ENCODE assay signal across 30 cellular contexts in genomic region chr9:69018688-69019087, GRCh38. TPM values are rescaled to one million over a fixed set of nuclear protein-coding genes. Genes with fewer than 3 reads are reported as not detected.
DNase-seq lines count a peak whose midpoint lies in the region; ATAC-seq and TF ChIP-seq lines count a peak whose summit lies in the region.
"Had no signal": no experiment of that assay in that cellular context is flagged by ENCODE, and none has a peak within 500 bp of the region (broad histone marks: within the 10 kb centered on the region; RNA-seq: fewer than 3 reads in every experiment).

No MANE protein-coding gene starts in this region.

- no peaks in the 10 kb centered on the region for H3K9me3 ChIP-seq in neural cell (ENCODE audit: low read length)
- H3K9me3 ChIP-seq: suprapubic skin, upper lobe of left lung had no signal

- no peak for TF ChIP-seq EP300 in neural cell (conservative IDR thresholded peaks at IDR 0.05; ENCODE audit: poor library complexity, severe bottlenecking)

- H3K9me2 ChIP-seq in neural cell (ENCODE audit: insufficient read depth, low read length), result no peaks in the 10 kb centered on the region

- no peak overlapping the region for H3K4me3 Mint-ChIP-seq in activated naive CD4-positive, alpha-beta T cell treated with anti-CD3 and anti-CD28 coated beads, Interleukin-2, amount 50 U/mL, for 24 hours
- H3K4me3 Mint-ChIP-seq: activated naive CD8-positive, alpha-beta T cell treated with anti-CD3 and anti-CD28 coated beads, Interleukin-2, amount 50 U/mL, for 24 hours; neural crest cell; stimulated activated naive B cell treated with anti-CD40 and anti-IgM and Interleukin-4, amounts not matched to agents 10 μg/mL and 1 μg/mL and 100 μg/mL, for 72 hours had no signal

- no peak overlapping the region for H3K4me3 ChIP-seq in neural cell (ENCODE audit: low read length)
- H3K4me3 ChIP-seq: cardiac muscle cell, suprapubic skin, upper lobe of left lung had no signal

- H3K27me3 ChIP-seq in neural cell (ENCODE audit: insufficient read depth, low read depth, low read length), result no peaks in the 10 kb centered on the region
- H3K27me3 ChIP-seq: cardiac muscle cell, upper lobe of left lung had no signal

- H2AFZ ChIP-seq in neural cell (ENCODE audit: low read depth, low read length), result no peak overlapping the region
- H2AFZ ChIP-seq: parathyroid adenoma had no signal

- H3K36me3 ChIP-seq in neural cell (ENCODE audit: insufficient read depth, low read length), result no peaks in the 10 kb centered on the region
- H3K36me3 ChIP-seq: cardiac muscle cell, suprapubic skin, upper lobe of left lung had no signal

- H4K20me1 ChIP-seq in neural cell (ENCODE audit: insufficient read depth), result no peaks in the 10 kb centered on the region

- no peak for ATAC-seq in HG03039 (IDR thresholded peaks at IDR 0.05; ENCODE audit: unreplicated experiment)
- ATAC-seq: activated naive CD8-positive, alpha-beta T cell treated with anti-CD3 and anti-CD28 coated beads, Interleukin-2, amount 50 U/mL, for 24 hours; left colon; stimulated activated naive B cell treated with anti-CD40 and anti-IgM and Interleukin-4, amounts not matched to agents 10 μg/mL and 1 μg/mL and 100 μg/mL, for 72 hours had no signal

- H3K9me3 Mint-ChIP-seq in activated naive CD4-positive, alpha-beta T cell treated with anti-CD3 and anti-CD28 coated beads, Interleukin-2, amount 50 U/mL, for 24 hours, result no peaks in the 10 kb centered on the region
- H3K9me3 Mint-ChIP-seq: activated naive CD8-positive, alpha-beta T cell treated with anti-CD3 and anti-CD28 coated beads, Interleukin-2, amount 50 U/mL, for 24 hours; neural crest cell; stimulated activated naive B cell treated with anti-CD40 and anti-IgM and Interleukin-4, amounts not matched to agents 10 μg/mL and 1 μg/mL and 100 μg/mL, for 72 hours had no signal

- H3K27ac Mint-ChIP-seq in activated naive CD4-positive, alpha-beta T cell treated with anti-CD3 and anti-CD28 coated beads, Interleukin-2, amount 50 U/mL, for 24 hours, result peak overlapping the region; percentile 31
- H3K27ac Mint-ChIP-seq: activated naive CD8-positive, alpha-beta T cell treated with anti-CD3 and anti-CD28 coated beads, Interleukin-2, amount 50 U/mL, for 24 hours; stimulated activated naive B cell treated with anti-CD40 and anti-IgM and Interleukin-4, amounts not matched to agents 10 μg/mL and 1 μg/mL and 100 μg/mL, for 72 hours had no signal

- H3F3A ChIP-seq in neural cell (ENCODE audit: insufficient read depth, low read length, poor library complexity, severe bottlenecking), result no peaks in the 10 kb centered on the region

- no peak overlapping the region for H3K4me2 ChIP-seq in neural cell (ENCODE audit: low read length)

- no peak overlapping the region for H3K27ac ChIP-seq in neural cell (ENCODE audit: low read length)
- H3K27ac ChIP-seq: 22Rv1, C4-2B, cardiac muscle cell, parathyroid adenoma, suprapubic skin, upper lobe of left lung had no signal

- H3K79me2 ChIP-seq in neural cell (replicated peaks; ENCODE audit: insufficient read depth, low read length), result no peaks in the 10 kb centered on the region
- H3K79me2 ChIP-seq: parathyroid adenoma had no signal

- no peaks in the 10 kb centered on the region for H3K36me3 Mint-ChIP-seq in activated naive CD4-positive, alpha-beta T cell treated with anti-CD3 and anti-CD28 coated beads, Interleukin-2, amount 50 U/mL, for 24 hours

- peak; percentile 20 for TF ChIP-seq RAD21 in neural cell (conservative IDR thresholded peaks at IDR 0.05)

- H3K9ac ChIP-seq in neural cell (ENCODE audit: low read length), result no peak overlapping the region
- H3K9ac ChIP-seq: parathyroid adenoma had no signal

- peaks cover 26% of the 10 kb centered on the region for H3K4me1 Mint-ChIP-seq in activated naive CD4-positive, alpha-beta T cell treated with anti-CD3 and anti-CD28 coated beads, Interleukin-2, amount 50 U/mL, for 24 hours
- H3K4me1 Mint-ChIP-seq: neural crest cell; stimulated activated naive B cell treated with anti-CD40 and anti-IgM and Interleukin-4, amounts not matched to agents 10 μg/mL and 1 μg/mL and 100 μg/mL, for 72 hours had no signal

- no peaks in the 10 kb centered on the region for H3K27me3 Mint-ChIP-seq in activated naive CD4-positive, alpha-beta T cell treated with anti-CD3 and anti-CD28 coated beads, Interleukin-2, amount 50 U/mL, for 24 hours
- H3K27me3 Mint-ChIP-seq: stimulated activated naive B cell treated with anti-CD40 and anti-IgM and Interleukin-4, amounts not matched to agents 10 μg/mL and 1 μg/mL and 100 μg/mL, for 72 hours had no signal

- peak; percentile 14 for DNase-seq in DMS153 (lab: John Stamatoyannopoulos, UW)
- DNase-seq in DMS153 treated with DMSO at 0.1 percent for 48 hours (lab: John Stamatoyannopoulos, UW; ENCODE audit: unreplicated experiment), result no peak
- DNase-seq in activated naive CD4-positive, alpha-beta T cell treated with Interleukin-2 at 50 U/mL for 16 hours, result no peak
- peak; percentile 78 for DNase-seq in OCI-M1 (lab: John Stamatoyannopoulos, UW)
- DNase-seq in ecto neural progenitor cell (ENCODE audit: low spot score), result no peak
- DNase-seq: activated CD4-positive, CD25-positive, alpha-beta regulatory T cell; activated naive CD8-positive, alpha-beta T cell treated with anti-CD3 and anti-CD28 coated beads, Interleukin-2, amount 50 U/mL, for 24 hours; DMS79 treated with DMSO at 0.1 percent for 48 hours; effector CD8-positive, alpha-beta T cell; GDM1; GOT3; hypothalamus; left colon; mammary epithelial cell; NCI-H2029; NCI-H2227 treated with DMSO at 0.1 percent for 48 hours; SHP77 treated with DMSO at 0.1 percent for 48 hours; small intestine; stimulated activated naive B cell treated with anti-CD40 and anti-IgM and Interleukin-4, amounts not matched to agents 10 μg/mL and 1 μg/mL and 100 μg/mL, for 72 hours; T1000; upper lobe of left lung had no signal

- no peak for TF ChIP-seq CTCF in neural cell (IDR thresholded peaks at IDR 0.05; ENCODE audit: poor library complexity, severe bottlenecking)

TF ChIP-seq in neural cell, 6 proteins besides CTCF, POLR2A, EP300 and RAD21:
- TF ChIP-seq SMC3 (conservative IDR thresholded peaks at IDR 0.05; ENCODE audit: poor library complexity) (no peak), EZH2 (IDR thresholded peaks at IDR 0.05; ENCODE audit: borderline replicate concordance, insufficient read depth, low read length, poor library complexity, severe bottlenecking) (no peak), POLR2AphosphoS5 (IDR thresholded peaks at IDR 0.05) (no peak), REST (IDR thresholded peaks at IDR 0.05; ENCODE audit: borderline replicate concordance) (no peak), TAF1 (IDR thresholded peaks at IDR 0.05; ENCODE audit: low read depth) (no peak), MXI1 (conservative IDR thresholded peaks at IDR 0.05; ENCODE audit: poor library complexity, severe bottlenecking) (no peak)

RNA-seq across cellular contexts. Expression of gene PRKACG, which starts 4.8 kb away (rescaled TPM):
- not detected in 2 replicates for polyA plus RNA-seq in neural cell
- not detected in 2 replicates for polyA minus RNA-seq in neural cell
- polyA plus RNA-seq: mammary epithelial cell, small intestine had no signal

RNA-seq across cellular contexts. Expression of gene FXN, which starts 16.9 kb away (rescaled TPM):
- 3.5 and 7.3 TPM in 2 replicates for polyA plus RNA-seq in neural cell
- 3.4 and 3.7 TPM in 2 replicates for polyA minus RNA-seq in neural cell

Comparison
In these comparisons a context has a peak if more than half of its experiments do, and no peak if none do; other contexts are left out.
1. DNase-seq: peak in DMS153 (single experiment) and OCI-M1 (single experiment); none in DMS153 treated with DMSO at 0.1 percent for 48 hours (single experiment), activated naive CD4-positive, alpha-beta T cell treated with Interleukin-2 at 50 U/mL for 16 hours (single experiment) and ecto neural progenitor cell (single experiment).